Comparison of ENCODE assay signal across 22 cellular contexts in genomic region chr13:100808330-100808729, GRCh38.
DNase-seq lines count a peak whose midpoint lies in the region; ATAC-seq, FAIRE-seq and TF ChIP-seq lines count a peak whose summit lies in the region.
"Had no signal": no experiment of that assay in that cellular context is flagged by ENCODE, and none has a peak within 500 bp of the region (broad histone marks: within the 10 kb centered on the region; RNA-seq: fewer than 3 reads in every experiment).

No MANE protein-coding gene starts in this region.

- no peaks in the 10 kb centered on the region for H3K27me3 ChIP-seq in thyroid gland

- no peak for TF ChIP-seq CTCF in thyroid gland (IDR thresholded peaks at IDR 0.05)

- ATAC-seq in HG03469 (IDR thresholded peaks at IDR 0.05; ENCODE audit: unreplicated experiment), result no peak
- ATAC-seq: GM12878, GM23338, HCT116, K562 had no signal

- FAIRE-seq in frontal cortex (lab: Jason Lieb, UNC), result no peak
- FAIRE-seq: GM12878, GM19239, K562 had no signal

- no peak for TF ChIP-seq POLR2A in thyroid gland (IDR thresholded peaks at IDR 0.05)

- 70 to 73% methylated on average over 3 of the region's 3 CpGs for WGBS in thyroid gland, 2 donors

- DNase-seq in NCI-H2081 (lab: John Stamatoyannopoulos, UW) (peak; percentile 44 to 56), NCI-H2081 treated with DMSO at 0.1 percent for 48 hours (lab: John Stamatoyannopoulos, UW) (no peak), caudate nucleus (lab: John Stamatoyannopoulos, UW) (peak in 9 of 61 donors; percentile 3 to 29 (median 10)), midbrain (lab: John Stamatoyannopoulos, UW) (peak; percentile 50), thyroid gland (no peak), frontal cortex (ENCODE audit: low spot score in 2 of 2) (no peak)
- DNase-seq: 8988T; BE2C; Calu3; CD4-positive, CD25-positive, alpha-beta regulatory T cell; NCI-H1105; NCI-H187; NCI-H774; OCI-M1; Right ventricle myocardium superior had no signal

- intact Hi-C loops in thyroid gland (cut with DNase I), result no loop called here

- H3K27ac ChIP-seq in caudate nucleus (ENCODE audit: low read depth, low read length) (peak overlapping the region; percentile 71), temporal lobe (ENCODE audit: low read depth, low read length) (peak overlapping the region; percentile 63), thyroid gland (no peak overlapping the region)

- H3K36me3 ChIP-seq in thyroid gland, result no peaks in the 10 kb centered on the region
- H3K36me3 ChIP-seq: BE2C had no signal

- no peaks in the 10 kb centered on the region for H3K4me1 ChIP-seq in thyroid gland
- H3K4me1 ChIP-seq: BE2C had no signal

- H3K4me3 ChIP-seq in thyroid gland (replicated peaks in 1 of 3), result no peak overlapping the region
- H3K4me3 ChIP-seq: GM12878, GM23338, K562 had no signal

- H3K9me3 ChIP-seq in thyroid gland, result no peaks in the 10 kb centered on the region
- H3K9me3 ChIP-seq: BE2C had no signal

Comparison
In these comparisons a context has a peak if more than half of its experiments do, and no peak if none do; other contexts are left out.
1. DNase-seq: peak in NCI-H2081 (2 of 2) and midbrain (single experiment); none in NCI-H2081 treated with DMSO at 0.1 percent for 48 hours (single experiment), thyroid gland (0 of 2) and frontal cortex (0 of 2).
2. H3K27ac ChIP-seq: peak in caudate nucleus (single experiment) and temporal lobe (single experiment); none in thyroid gland (0 of 3).